8 cellular contexts compared by ENCODE assay signal in genomic region chr3:130746296-130747039, GRCh38. TPM values are rescaled to one million over a fixed set of nuclear protein-coding genes. Genes with fewer than 3 reads are reported as not detected.
DNase-seq lines count a peak whose midpoint lies in the region; ATAC-seq and TF ChIP-seq lines count a peak whose summit lies in the region.

PIK3R4 (minus strand) TSS chr3:130746829; CDS start chr3:130745218, 1,611 bp downstream.

- no peaks in the 10 kb centered on the region for H3K27me3 ChIP-seq in mononuclear cell (ENCODE audit: insufficient read depth, low read length)

- H3K27me3 Mint-ChIP-seq in IgD-negative memory B cell, result no peaks in the 10 kb centered on the region

- H3K4me3 ChIP-seq in epithelial cell of esophagus (ENCODE audit: low read length) (peak within 1 kb of the TSS; percentile 98), mononuclear cell (ENCODE audit: low read length) (peak within 1 kb of the TSS; percentile 86)

- DNase-seq in DMS 273 treated with DMSO at 0.1 percent for 48 hours (lab: John Stamatoyannopoulos, UW), result peak; percentile 98
- peak; percentile 70 for DNase-seq in OCI-M2 (lab: John Stamatoyannopoulos, UW; ENCODE audit: unreplicated experiment)
- DNase-seq in activated T-cell treated with anti-CD3 and anti-CD28 coated beads for 4 hours, result peak; percentile 96
- DNase-seq in epithelial cell of esophagus (ENCODE audit: low read depth), result peak; percentile 99
- peak; percentile 85 to 88 for DNase-seq in stimulated activated CD8-positive, alpha-beta memory T cell treated with anti-CD3 and anti-CD28 coated beads, Interleukin-4, amount 100 ng/mL, for 1 hour (ENCODE audit: low read depth in 2 of 2, low spot score in 1 of 2)

- H3K9me3 Mint-ChIP-seq in IgD-negative memory B cell, result no peaks in the 10 kb centered on the region

- H3K4me3 Mint-ChIP-seq in IgD-negative memory B cell, result peak within 1 kb of the TSS; percentile 89 to 98 (median 94)

- TF ChIP-seq CTCF in epithelial cell of esophagus (IDR thresholded peaks at IDR 0.05; ENCODE audit: insufficient read depth, low read depth, low read length, missing control alignments), result no peak

- no peaks in the 10 kb centered on the region for H3K9me3 ChIP-seq in mononuclear cell (ENCODE audit: low read depth, low read length)

- peak within 1 kb of the TSS; percentile 87 to 99 (median 97) for H3K27ac Mint-ChIP-seq in IgD-negative memory B cell

- H3K36me3 Mint-ChIP-seq in IgD-negative memory B cell, result peaks cover 8% of the 10 kb centered on the region

- peaks cover 25% of the 10 kb centered on the region for H3K4me1 ChIP-seq in mononuclear cell (ENCODE audit: insufficient read depth, low read length)

- peak; percentile 95 for ATAC-seq in GM21529 (IDR thresholded peaks at IDR 0.05; ENCODE audit: unreplicated experiment)

- H3K4me1 Mint-ChIP-seq in IgD-negative memory B cell, result peaks cover 23 to 45% (median 32%) of the 10 kb centered on the region in 3 donors

RNA-seq across cellular contexts. Expression of gene PIK3R4, which starts in this region (rescaled TPM):
- polyA plus RNA-seq in IgD-negative memory B cell, result 17.0 TPM
- total RNA-seq in mononuclear cell, result 14.4 TPM

Comparison
In these comparisons a context has a peak if more than half of its experiments do, and no peak if none do; other contexts are left out.
1. Peak in every context shown above with its lines: DNase-seq, ATAC-seq and H3K4me3 ChIP-seq.